Comparison of ENCODE assay signal across 23 cellular contexts in genomic region chr10:91829268-91829667, GRCh38.
"Had no signal": no experiment of that assay in that cellular context is flagged by ENCODE, and none has a peak within 500 bp of the region (broad histone marks: within the 10 kb centered on the region; RNA-seq: fewer than 3 reads in every experiment).

No MANE protein-coding gene starts in this region.

- H3K4me3 Mint-ChIP-seq: IgD-negative memory B cell had no signal

- H3K4me1 Mint-ChIP-seq: IgD-negative memory B cell had no signal

- H3K27me3 Mint-ChIP-seq: IgD-negative memory B cell had no signal

- H3K4me3 ChIP-seq: K562, SJSA1, SK-N-MC had no signal

- H3K27ac ChIP-seq: HL-60, KMS-11, SJSA1, SK-N-MC had no signal

- H3K9me3 Mint-ChIP-seq: IgD-negative memory B cell had no signal

- DNase-seq: Kasumi-1, MM.1S, NCI-H1092 treated with DMSO at 0.1 percent for 48 hours, NCI-H1436, NCI-H187, NCI-H2029, NCI-H2081 treated with DMSO at 0.1 percent for 48 hours, NCI-H2171, NCI-H226, NCI-H446, NCI-H510A, NCI-H524 treated with DMSO at 0.1 percent for 48 hours, NCI-H69, NCI-H774, Right ventricle myocardium superior, RPMI8226, SIG-M5 had no signal

- H3K4me1 ChIP-seq: SJSA1 had no signal

- H3K9me3 ChIP-seq: SJSA1 had no signal

- H3K27me3 ChIP-seq: SJSA1 had no signal
